In the genomic region with DNA sequence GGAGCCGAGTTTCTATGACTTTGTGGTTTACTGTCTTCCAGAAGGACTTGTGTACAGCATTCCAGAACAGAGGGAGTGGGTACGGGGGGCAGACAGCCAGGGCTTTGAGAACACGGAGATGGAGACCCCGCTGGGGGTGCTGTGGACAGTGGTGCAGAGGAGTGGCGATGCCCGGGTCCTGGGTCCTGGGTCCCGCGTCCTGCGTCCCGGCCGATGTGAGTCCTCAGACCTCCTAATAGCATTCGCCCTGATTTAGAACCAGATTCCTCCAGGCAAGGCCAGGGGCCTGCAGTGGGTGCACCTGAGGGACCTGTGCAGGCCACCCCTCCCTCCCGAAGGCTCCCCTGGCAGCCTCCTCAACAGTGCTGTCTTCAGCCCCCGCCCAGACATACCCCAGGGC, we compare ENCODE assay signal across 25 cellular contexts.
"Had no signal": no experiment of that assay in that cellular context is flagged by ENCODE, and none has a peak within 500 bp of the region (broad histone marks: within the 10 kb centered on the region; RNA-seq: fewer than 3 reads in every experiment).

No MANE protein-coding gene starts in this region.

- H3K4me3 Mint-ChIP-seq: activated B cell treated with CpG ODN at 0.5 μM for 24 hours; activated CD4-positive, alpha-beta memory T cell treated with anti-CD3 and anti-CD28 coated beads for 36 hours; activated CD4-positive, alpha-beta T cell treated with anti-CD3 and anti-CD28 coated beads, Interleukin-2, amount 10 ng/mL, durations not matched to agents 7 days and 5 days; activated naive CD8-positive, alpha-beta T cell treated with anti-CD3 and anti-CD28 coated beads, Interleukin-2, amount 50 U/mL, for 24 hours; activated T-cell treated with anti-CD3 and anti-CD28 coated beads, Interleukin-2, amount 50 U/mL, for 4 hours; T-helper 17 cell had no signal

- H3K27me3 Mint-ChIP-seq: activated B cell treated with CpG ODN at 0.5 μM for 24 hours; activated CD4-positive, alpha-beta memory T cell treated with anti-CD3 and anti-CD28 coated beads for 36 hours; activated CD4-positive, alpha-beta T cell treated with anti-CD3 and anti-CD28 coated beads, Interleukin-2, amount 10 ng/mL, durations not matched to agents 7 days and 5 days; activated naive CD8-positive, alpha-beta T cell treated with anti-CD3 and anti-CD28 coated beads, Interleukin-2, amount 50 U/mL, for 24 hours; T-helper 17 cell had no signal

- ATAC-seq: activated naive CD4-positive, alpha-beta T cell treated with anti-CD3 and anti-CD28 coated beads, Interleukin-2, amount 50 U/mL, for 72 hours; activated naive CD8-positive, alpha-beta T cell treated with anti-CD3 and anti-CD28 coated beads, Interleukin-2, amount 50 U/mL, for 24 hours; activated T-cell treated with anti-CD3 and anti-CD28 coated beads, Interleukin-2, amount 50 U/mL, for 4 hours; T-helper 17 cell had no signal

- H3K27me3 ChIP-seq: breast epithelium had no signal

- H3K4me1 ChIP-seq: breast epithelium had no signal

- H3K36me3 ChIP-seq: breast epithelium had no signal

- H3K4me3 ChIP-seq: breast epithelium had no signal

- H3K4me1 Mint-ChIP-seq: activated CD4-positive, alpha-beta T cell treated with anti-CD3 and anti-CD28 coated beads, Interleukin-2, amount 10 ng/mL, durations not matched to agents 7 days and 5 days had no signal

- DNase-seq: activated B cell treated with CpG ODN at 0.5 μM for 24 hours; activated CD4-positive, alpha-beta memory T cell treated with anti-CD3 and anti-CD28 coated beads for 36 hours; activated CD4-positive, alpha-beta T cell treated with anti-CD3 and anti-CD28 coated beads for 1 hour; activated CD4-positive, alpha-beta T cell treated with anti-CD3 and anti-CD28 coated beads, Interleukin-2, amount 10 ng/mL, durations not matched to agents 7 days and 5 days; activated CD8-positive, alpha-beta memory T cell treated with anti-CD3 and anti-CD28 coated beads for 24 hours; activated effector memory CD4-positive, alpha-beta T cell treated with anti-CD3 and anti-CD28 coated beads, Interleukin-2, amount 50 U/mL, for 16 hours; activated naive CD4-positive, alpha-beta T cell treated with Interleukin-2 at 50 U/mL for 16 hours; activated naive CD8-positive, alpha-beta T cell treated with anti-CD3 and anti-CD28 coated beads, Interleukin-2, amount 50 U/mL, for 24 hours; activated T-cell treated with anti-CD3 and anti-CD28 coated beads, Interleukin-2, amount 50 U/mL, for 4 hours; amygdala; caudate nucleus; IMR-90; KBM-7; MV-4-11; NCI-H1092 treated with DMSO at 0.1 percent for 48 hours; NCI-H1417 treated with DMSO at 0.1 percent for 48 hours; NCI-H1694 treated with DMSO at 0.1 percent for 48 hours; NCI-H2081; NCI-H446; NCI-H524; SIG-M5; T-helper 17 cell; T-helper 9 cell had no signal

- H3K27ac ChIP-seq: breast epithelium had no signal

- H3K27ac Mint-ChIP-seq: activated B cell treated with CpG ODN at 0.5 μM for 24 hours; activated CD4-positive, alpha-beta memory T cell treated with anti-CD3 and anti-CD28 coated beads for 36 hours; activated CD4-positive, alpha-beta T cell treated with anti-CD3 and anti-CD28 coated beads, Interleukin-2, amount 10 ng/mL, durations not matched to agents 7 days and 5 days; activated naive CD4-positive, alpha-beta T cell treated with anti-CD3 and anti-CD28 coated beads, Interleukin-2, amount 50 U/mL, for 72 hours; activated naive CD8-positive, alpha-beta T cell treated with anti-CD3 and anti-CD28 coated beads, Interleukin-2, amount 50 U/mL, for 24 hours; T-helper 17 cell had no signal
